In genomic region chr3:15805756-15806266, GRCh38 we compare ENCODE assay signal across 8 cellular contexts. TPM values are rescaled to one million over a fixed set of nuclear protein-coding genes. Genes with fewer than 3 reads are reported as not detected.
DNase-seq lines count a peak whose midpoint lies in the region; ATAC-seq, FAIRE-seq and TF ChIP-seq lines count a peak whose summit lies in the region.

No MANE protein-coding gene starts in this region.

- intact Hi-C loops in mucosa of descending colon (cut with DNase I, micrococcal nuclease), result no loop called here
- intact Hi-C loops in sciatic nerve (cut with DNase I), result no loop called here
- intact Hi-C loops in sigmoid colon (cut with DNase I), result no loop called here

- FAIRE-seq in A549 (lab: Jason Lieb, UNC), result no peak

- no peak for TF ChIP-seq POLR2A in A549 (IDR thresholded peaks at IDR 0.05; ENCODE audit: low read length)
- no peak for TF ChIP-seq POLR2A in sigmoid colon (IDR thresholded peaks at IDR 0.05)

- peak overlapping the region; percentile 49 for H3K4me2 ChIP-seq in A549

- TF ChIP-seq CTCF in A549 (IDR thresholded peaks at IDR 0.05) (no peak), mucosa of descending colon (IDR thresholded peaks at IDR 0.05) (no peak), sigmoid colon (IDR thresholded peaks at IDR 0.05) (no peak)

- POLR2A ChIA-PET in A549 (lab: Yijun Ruan, JAX), result interaction anchor here (1.2 kb wide), 1 partner anchor 204 kb away, joined by 3 read pairs; the partner anchor contains the start of genes BTD and HACL1

- TF ChIP-seq RAD21 in A549 (conservative IDR thresholded peaks at IDR 0.05 in 1 of 2, IDR thresholded peaks at IDR 0.05 in 1 of 2), result no peak

- peak in 1 of 2 experiments; percentile 70; a peak in 3 of 6 replicates for ATAC-seq in A549
- peak; percentile 67 for ATAC-seq in GM19043 (IDR thresholded peaks at IDR 0.05; ENCODE audit: low read depth, unreplicated experiment)
- ATAC-seq in HG03139 (IDR thresholded peaks at IDR 0.05; ENCODE audit: unreplicated experiment), result peak; percentile 75
- peak; percentile 68 for ATAC-seq in T-helper 17 cell
- ATAC-seq in mucosa of descending colon, result peak; percentile 64
- ATAC-seq in sciatic nerve, result no peak

- CTCF ChIA-PET in A549 (lab: Yijun Ruan, JAX), result interaction anchor here (0.5 to 1.1 kb wide), 3 partner anchors 175 to 644 kb away, joined by 3 to 5 read pairs (median 4); no protein-coding TSS in a partner anchor

- WGBS in A549 (ENCODE audit: missing lambda C conversion rate), result 44% methylated on average over 7 of the region's 7 CpGs
- WGBS in sigmoid colon, 2 donors, result 51 to 64% methylated on average over 7 of the region's 7 CpGs

- H3K27me3 ChIP-seq in sigmoid colon, result no peaks in the 10 kb centered on the region

- H3K27ac Mint-ChIP-seq in T-helper 17 cell, result peak overlapping the region; percentile 80

- TF ChIP-seq EP300 in A549 (IDR thresholded peaks at IDR 0.05) (no peak), sigmoid colon (IDR thresholded peaks at IDR 0.05) (no peak)

- DNase-seq in A549 (ENCODE audit: low read depth in 1 of 2, low spot score in 1 of 2), result peak in 1 of 2 experiments; percentile 50
- DNase-seq in T-helper 17 cell, result no peak
- no peak for DNase-seq in mucosa of descending colon
- no peak for DNase-seq in sciatic nerve (ENCODE audit: low spot score)
- DNase-seq in sigmoid colon, result no peak
- no peak for DNase-seq in activated naive CD4-positive, alpha-beta T cell (lab: John Stamatoyannopoulos, UW)

- no peaks in the 10 kb centered on the region for H3K36me3 ChIP-seq in mucosa of descending colon (ENCODE audit: low read depth)
- H3K36me3 ChIP-seq in sigmoid colon, result no peaks in the 10 kb centered on the region

- no peaks in the 10 kb centered on the region for H3K36me3 Mint-ChIP-seq in T-helper 17 cell (ENCODE audit: low read depth)

- H3K27me3 Mint-ChIP-seq in T-helper 17 cell, result no peaks in the 10 kb centered on the region

- no peak overlapping the region for H3K4me3 Mint-ChIP-seq in T-helper 17 cell

- H3K4me1 ChIP-seq in A549 (peaks cover 37% of the 10 kb centered on the region; the same call in 2 of the 3 replicates), mucosa of descending colon (ENCODE audit: low read depth) (peaks cover 4% of the 10 kb centered on the region), sigmoid colon (peaks cover 0 to 34% (median 6%) of the 10 kb centered on the region in 4 donors)

- peak overlapping the region in 1 of 2 experiments; percentile 6; a peak in 1 of 6 replicates for H3K27ac ChIP-seq in A549
- H3K27ac ChIP-seq in sigmoid colon, result peak overlapping the region in 2 of 4 donors; percentile 21 to 39

- H3K4me3 ChIP-seq in A549, result no peak overlapping the region
- H3K4me3 ChIP-seq in mucosa of descending colon, result no peak overlapping the region
- no peak overlapping the region for H3K4me3 ChIP-seq in sigmoid colon

- peaks cover 46% of the 10 kb centered on the region for H3K4me1 Mint-ChIP-seq in T-helper 17 cell

- H3K9me3 ChIP-seq in A549 (no peaks in the 10 kb centered on the region), T-helper 17 cell (ENCODE audit: control insufficient read depth, low read length, poor library complexity, severe bottlenecking) (no peaks in the 10 kb centered on the region), mucosa of descending colon (no peaks in the 10 kb centered on the region), sigmoid colon (no peaks in the 10 kb centered on the region)

TF ChIP-seq in A549, 52 proteins besides CTCF, POLR2A, EP300 and RAD21:
- TF ChIP-seq REST (IDR thresholded peaks at IDR 0.05), result no peak
- TF ChIP-seq CBX2 (IDR thresholded peaks at IDR 0.05; ENCODE audit: borderline replicate concordance, low read depth), result no peak
- TF ChIP-seq HMGXB4 (CRISPR knock-in tag; IDR thresholded peaks at IDR 0.05; ENCODE audit: borderline replicate concordance), result no peak
- peak; percentile 62 for TF ChIP-seq MAFK (IDR thresholded peaks at IDR 0.05; ENCODE audit: partially characterized antibody)
- TF ChIP-seq HDAC2 (IDR thresholded peaks at IDR 0.05), result no peak
- TF ChIP-seq HEYL (CRISPR knock-in tag; IDR thresholded peaks at IDR 0.05), result no peak
- TF ChIP-seq RNF2 (IDR thresholded peaks at IDR 0.05; ENCODE audit: borderline replicate concordance, low read depth), result no peak
- no peak for TF ChIP-seq JUNB (IDR thresholded peaks at IDR 0.05)
- no peak for TF ChIP-seq TFCP2L1 (CRISPR knock-in tag; IDR thresholded peaks at IDR 0.05)
- TF ChIP-seq SMC3 (IDR thresholded peaks at IDR 0.05), result no peak
- peak; percentile 23; the same call in 1 of the 2 replicates for TF ChIP-seq GATA3 (IDR thresholded peaks at IDR 0.05; ENCODE audit: borderline replicate concordance)
- TF ChIP-seq FOSL2 (IDR thresholded peaks at IDR 0.05), result no peak
- peak; percentile 63 for TF ChIP-seq FOSL2 (CRISPR knock-in tag; IDR thresholded peaks at IDR 0.05)
- no peak for TF ChIP-seq SREBF2 (IDR thresholded peaks at IDR 0.05)
- no peak for TF ChIP-seq ZSCAN20 (CRISPR knock-in tag; IDR thresholded peaks at IDR 0.05)
- no peak for TF ChIP-seq CBX8 (IDR thresholded peaks at IDR 0.05)
- no peak for TF ChIP-seq PBX3 (IDR thresholded peaks at IDR 0.05)
TF ChIP-seq in A549: peak in this region for 3.

RNA-seq across cellular contexts. Expression of gene ANKRD28, which starts 8.0 kb away (rescaled TPM):
- polyA plus RNA-seq in A549 (2011; rRNA removed), result 72.0 and 73.2 TPM in 2 replicates
- polyA plus RNA-seq in A549 (2012; cell fraction: cytosol; rRNA removed), result 20.7 and 25.2 TPM in 2 replicates
- polyA plus RNA-seq in A549 (2012; cell fraction: nucleus; rRNA removed), result 24.7 and 33.9 TPM in 2 replicates
- polyA plus RNA-seq in A549 (2017; fragmentation: RNase III; extraction: RNeasy Plus Mini Kit Qiagen cat#74134 plus additional on column Dnase treatment), result 29.4 to 31.2 TPM (median 29.9 TPM) in 3 replicates
- polyA minus RNA-seq in A549 (2011; rRNA and poly(A)+ RNA removed), result 91.7 and 93.3 TPM in 2 replicates
- total RNA-seq in T-helper 17 cell, result 100 to 1,000 TPM in 1 of 2 donors, 10 to 100 TPM in 1; 86.2 to 105 TPM
- total RNA-seq in mucosa of descending colon, result 10 to 100 TPM; 50.5 to 57.3 (median 55.3) TPM
- 71.9 TPM for total RNA-seq in sciatic nerve
- 10 to 100 TPM; 41.5 to 64.5 (median 49.1) TPM for total RNA-seq in sigmoid colon
- polyA plus RNA-seq in sigmoid colon, result 10 to 100 TPM; 13.4 to 15.6 (median 14.8) TPM
